18 cellular contexts compared by ENCODE assay signal in genomic region chr10:34835908-34836558, GRCh38.
DNase-seq lines count a peak whose midpoint lies in the region; ATAC-seq and TF ChIP-seq lines count a peak whose summit lies in the region.
"Had no signal": no experiment of that assay in that cellular context is flagged by ENCODE, and none has a peak within 500 bp of the region (broad histone marks: within the 10 kb centered on the region; RNA-seq: fewer than 3 reads in every experiment).

No MANE protein-coding gene starts in this region.

- H3K4me3 ChIP-seq in GM12864 (ENCODE audit: low read depth, low read length), result no peak overlapping the region
- H3K4me3 ChIP-seq: heart left ventricle, upper lobe of right lung had no signal

- TF ChIP-seq CTCF in GM12864 (IDR thresholded peaks at IDR 0.05; ENCODE audit: low read depth, low read length, missing control alignments), result no peak

- ATAC-seq in HG02642 (IDR thresholded peaks at IDR 0.05; ENCODE audit: poor library complexity, unreplicated experiment), result peak; percentile 60
- ATAC-seq in stimulated activated naive CD8-positive, alpha-beta T cell treated with anti-CD3 and anti-CD28 coated beads, Interleukin-15, Interleukin-2, amounts not matched to agents 100 U/mL and 50 U/mL, for 24 hours, result no peak
- ATAC-seq: activated T-cell treated with anti-CD3 and anti-CD28 coated beads, Interleukin-2, amount 50 U/mL, for 4 hours; heart left ventricle; left cardiac atrium; upper lobe of right lung had no signal

- peak; percentile 15 for DNase-seq in GM12864 (ENCODE audit: low read depth)
- DNase-seq in GM19238 (ENCODE audit: insufficient read length, low spot score), result peak; percentile 48
- peak; percentile 44 for DNase-seq in NAMALWA (ENCODE audit: low spot score)
- DNase-seq in stimulated activated naive CD8-positive, alpha-beta T cell treated with anti-CD3 and anti-CD28 coated beads, Interleukin-15, Interleukin-2, amounts not matched to agents 100 U/mL and 50 U/mL, for 24 hours, result no peak
- DNase-seq in RKO (ENCODE audit: low spot score), result no peak
- no peak for DNase-seq in NCI-H748 (lab: John Stamatoyannopoulos, UW; ENCODE audit: unreplicated experiment)
- DNase-seq in NCI-H1105 (lab: John Stamatoyannopoulos, UW), result no peak
- DNase-seq: activated CD4-positive, alpha-beta T cell treated with anti-CD3 and anti-CD28 coated beads, Interleukin-2, amount 10 ng/mL, durations not matched to agents 24 days and 14 days; activated T-cell treated with anti-CD3 and anti-CD28 coated beads, Interleukin-2, amount 50 U/mL, for 4 hours; cerebellar nuclear complex; heart left ventricle; left cardiac atrium; NCI-H1417; NCI-H446 treated with DMSO at 0.1 percent for 48 hours; retina; stimulated activated CD4-positive, alpha-beta T cell treated with anti-CD3 and anti-CD28 coated beads, Interleukin-1b, Interleukin-23, amount 100 ng/mL, for 48 hours; upper lobe of right lung had no signal

Comparison
In these comparisons a context has a peak if more than half of its experiments do, and no peak if none do; other contexts are left out.
1. DNase-seq: peak in GM12864 (single experiment), GM19238 (single experiment) and NAMALWA (single experiment); none in stimulated activated naive CD8-positive, alpha-beta T cell treated with anti-CD3 and anti-CD28 coated beads, Interleukin-15, Interleukin-2, amounts not matched to agents 100 U/mL and 50 U/mL, for 24 hours (single experiment), RKO (single experiment), NCI-H748 (single experiment) and NCI-H1105 (single experiment).